ENCODE assay signal across 9 cellular contexts in genomic region chr11:64765291-64765803, GRCh38. TPM values are rescaled to one million over a fixed set of nuclear protein-coding genes. Genes with fewer than 3 reads are reported as not detected.
DNase-seq lines count a peak whose midpoint lies in the region; ATAC-seq, FAIRE-seq and TF ChIP-seq lines count a peak whose summit lies in the region.
"Had no signal": no experiment of that assay in that cellular context is flagged by ENCODE, and none has a peak within 500 bp of the region (broad histone marks: within the 10 kb centered on the region; RNA-seq: fewer than 3 reads in every experiment).

No MANE protein-coding gene starts in this region.

- no peak overlapping the region for H3K9ac ChIP-seq in endothelial cell of umbilical vein (replicated peaks; ENCODE audit: extremely low read depth, insufficient read depth, low read length)

- no peaks in the 10 kb centered on the region for H3K9me2 ChIP-seq in PC-9 (ENCODE audit: insufficient read depth)

- H3K36me3 ChIP-seq in PC-9 (ENCODE audit: low read depth) (peaks cover 49% of the 10 kb centered on the region), endothelial cell of umbilical vein (ENCODE audit: control insufficient read depth in 2 of 2, extremely low read depth in 1 of 2, insufficient read depth in 2 of 2, low read length in 2 of 2) (peaks cover 55 to 67% of the 10 kb centered on the region in 2 experiments), gastroesophageal sphincter (peaks cover 23 to 88% of the 10 kb centered on the region in 2 donors)

- 81% methylated on average over 23 of the region's 29 CpGs; no CpG with 5 or more reads in 1 of the 2 donors for WGBS in gastroesophageal sphincter (ENCODE audit: low coverage in 1 of 2), 2 donors

- H3K27me3 ChIP-seq in PC-9 (ENCODE audit: insufficient read depth, low read depth) (no peaks in the 10 kb centered on the region), endothelial cell of umbilical vein (ENCODE audit: control insufficient read depth in 2 of 2, insufficient read depth in 2 of 2, low read length in 2 of 2) (no peaks in the 10 kb centered on the region), gastroesophageal sphincter (no peaks in the 10 kb centered on the region)

- H3K4me1 Mint-ChIP-seq in T-helper 1 cell treated with Interleukin-12 subunit alpha and Interleukin-12 subunit beta and Interleukin-4 antibody, amounts not matched to agents 30 μg/mL and 1 μg/mL, for 36 hours (ENCODE audit: low read depth), result peaks cover 67% of the 10 kb centered on the region

- ATAC-seq in gastroesophageal sphincter, result no peak

- BruUV-seq in PC-9 (replicated peaks; lab: Mats Ljungman, UMichigan), result TSS peak; percentile 4
- BruUV-seq in endothelial cell of umbilical vein (replicated peaks; lab: Mats Ljungman, UMichigan), result no TSS peak

- dilution Hi-C loops in endothelial cell of umbilical vein (cut with MboI; ENCODE audit: extremely low pct_ligation_motif_present, low sequenced_read_pairs), result no loop called here

- H3K9me3 Mint-ChIP-seq in T-helper 1 cell treated with Interleukin-12 subunit alpha and Interleukin-12 subunit beta and Interleukin-4 antibody, amounts not matched to agents 30 μg/mL and 1 μg/mL, for 36 hours, result no peaks in the 10 kb centered on the region

- no peaks in the 10 kb centered on the region for H3K4me1 ChIP-seq in PC-9 (replicated peaks; ENCODE audit: insufficient read depth)
- H3K4me1 ChIP-seq in endothelial cell of umbilical vein (ENCODE audit: control insufficient read depth, extremely low read depth, insufficient read depth, low read length), result peaks cover 20% of the 10 kb centered on the region
- peaks cover 4 to 89% (median 39%) of the 10 kb centered on the region in 3 donors for H3K4me1 ChIP-seq in gastroesophageal sphincter

- intact Hi-C loops in PC-9 (cut with micrococcal nuclease; ENCODE audit: unreplicated experiment), result no loop called here
- intact Hi-C loops in endothelial cell of umbilical vein (cut with micrococcal nuclease), result no loop called here

- POLR2A ChIA-PET in PC-9 (lab: Charles Lee; ENCODE audit: unreplicated experiment), result no interaction called here
- POLR2A ChIA-PET in endothelial cell of umbilical vein (lab: Charles Lee), result interaction anchor here (0.8 kb wide), 1 partner anchor 13 kb away, joined by 3 read pairs; the partner anchor contains the start of gene SF1

- H3K36me3 Mint-ChIP-seq in T-helper 1 cell treated with Interleukin-12 subunit alpha and Interleukin-12 subunit beta and Interleukin-4 antibody, amounts not matched to agents 30 μg/mL and 1 μg/mL, for 36 hours (ENCODE audit: low read depth), result peaks cover 77% of the 10 kb centered on the region

- H3K9me1 ChIP-seq in endothelial cell of umbilical vein (replicated peaks; ENCODE audit: control insufficient read depth, extremely low read depth, insufficient read depth, low read length), result no peaks in the 10 kb centered on the region

- peak overlapping the region; percentile 96 for H3K27ac Mint-ChIP-seq in T-helper 1 cell treated with Interleukin-12 subunit alpha and Interleukin-12 subunit beta and Interleukin-4 antibody, amounts not matched to agents 30 μg/mL and 1 μg/mL, for 36 hours

- H3F3A ChIP-seq in PC-9 (ENCODE audit: insufficient read depth, low read depth), result peaks cover 90% of the 10 kb centered on the region

- peak overlapping the region; percentile 89 for H3K4me3 Mint-ChIP-seq in T-helper 1 cell treated with Interleukin-12 subunit alpha and Interleukin-12 subunit beta and Interleukin-4 antibody, amounts not matched to agents 30 μg/mL and 1 μg/mL, for 36 hours

- H3K4me3 ChIP-seq in PC-9 (no peak overlapping the region), endothelial cell of umbilical vein (replicated peaks in 1 of 3; ENCODE audit: insufficient read depth in 1 of 3, low read depth in 1 of 3, low read length in 3 of 3) (no peak overlapping the region), gastroesophageal sphincter (no peak overlapping the region)

- H3K9me3 ChIP-seq in PC-9 (ENCODE audit: insufficient read depth, low read depth) (no peaks in the 10 kb centered on the region), endothelial cell of umbilical vein (replicated peaks; ENCODE audit: control insufficient read depth, insufficient read depth, low read length) (no peaks in the 10 kb centered on the region), gastroesophageal sphincter (no peaks in the 10 kb centered on the region)

- no peak for FAIRE-seq in endothelial cell of umbilical vein (lab: Jason Lieb, UNC)

- no peak for TF ChIP-seq EP300 in gastroesophageal sphincter (IDR thresholded peaks at IDR 0.05)

- TF ChIP-seq POLR2A in endothelial cell of umbilical vein (IDR thresholded peaks at IDR 0.05; ENCODE audit: low read depth, low read length) (no peak), gastroesophageal sphincter (IDR thresholded peaks at IDR 0.05) (no peak)

- H3K4me2 ChIP-seq in PC-9 (no peak overlapping the region), endothelial cell of umbilical vein (ENCODE audit: insufficient read depth, low read length) (no peak overlapping the region)

- H3K27me3 Mint-ChIP-seq in T-helper 1 cell treated with Interleukin-12 subunit alpha and Interleukin-12 subunit beta and Interleukin-4 antibody, amounts not matched to agents 30 μg/mL and 1 μg/mL, for 36 hours (ENCODE audit: low read depth), result no peaks in the 10 kb centered on the region

- CTCF ChIA-PET in PC-9 (lab: Charles Lee), result interaction anchor here (0.6 to 0.7 kb wide), 2 partner anchors 14 to 34 kb away, joined by 3 read pairs; no protein-coding TSS in a partner anchor
- CTCF ChIA-PET in endothelial cell of umbilical vein (lab: Charles Lee), result interaction anchor here (1.6 to 2.6 kb wide), 2 partner anchors 7 to 12 kb away, joined by 6 to 12 read pairs; no protein-coding TSS in a partner anchor

- no peak overlapping the region for H2AFZ ChIP-seq in PC-9
- no peak overlapping the region for H2AFZ ChIP-seq in endothelial cell of umbilical vein (ENCODE audit: low read depth, low read length)

- DNase-seq in T-helper 1 cell (no peak), PC-9 (no peak), endothelial cell of umbilical vein (ENCODE audit: low read depth, low spot score) (no peak), retina (peak; percentile 6), NCI-H2107 treated with DMSO at 0.1 percent for 48 hours (lab: John Stamatoyannopoulos, UW; ENCODE audit: unreplicated experiment) (no peak), NCI-H345 (lab: John Stamatoyannopoulos, UW) (no peak)

- H4K20me1 ChIP-seq in PC-9 (ENCODE audit: insufficient read depth) (peaks cover 86% of the 10 kb centered on the region), endothelial cell of umbilical vein (replicated peaks; ENCODE audit: control insufficient read depth, extremely low read depth, insufficient read depth, low read length) (peaks cover 3% of the 10 kb centered on the region)

- H3K27ac ChIP-seq in PC-9, result no peak overlapping the region
- H3K27ac ChIP-seq in endothelial cell of umbilical vein (ENCODE audit: insufficient read depth, low read depth, low read length), result no peak overlapping the region
- peak overlapping the region in 2 of 4 donors; percentile 86 for H3K27ac ChIP-seq in gastroesophageal sphincter

- H3K79me2 ChIP-seq in PC-9 (ENCODE audit: low read depth) (peaks cover 23% of the 10 kb centered on the region), endothelial cell of umbilical vein (ENCODE audit: control insufficient read depth, insufficient read depth, low read length) (peaks cover 37% of the 10 kb centered on the region)

- TF ChIP-seq CTCF in PC-9 (conservative IDR thresholded peaks at IDR 0.05), result peak; percentile 32; the same call in 1 of the 2 replicates
- TF ChIP-seq CTCF in endothelial cell of umbilical vein (IDR thresholded peaks at IDR 0.05; ENCODE audit: extremely low read depth in 1 of 2, insufficient read depth in 1 of 2, low read depth in 1 of 2, low read length in 2 of 2), result peak in 1 of 2 donors; percentile 11
- TF ChIP-seq CTCF in gastroesophageal sphincter (IDR thresholded peaks at IDR 0.05), result peak in 2 of 4 experiments; percentile 48 to 52

RNA-seq across cellular contexts. Expression of gene PYGM, which starts 5.6 kb away (rescaled TPM):
- 1.3 and 1.6 TPM in 2 replicates for total RNA-seq in PC-9 (2021)
- 0.39 and 0.62 TPM in 2 replicates for total RNA-seq in endothelial cell of umbilical vein
- polyA plus RNA-seq in endothelial cell of umbilical vein, result 0.10 and 0.11 TPM in 2 replicates
- 0.06 and 0.07 TPM in 2 replicates for polyA plus RNA-seq in endothelial cell of umbilical vein (2011; cell fraction: cytosol; rRNA removed)
- 0.83 and 0.91 TPM in 2 replicates for polyA plus RNA-seq in endothelial cell of umbilical vein (2011; cell fraction: nucleus; rRNA removed)
- 0.16 and 0.37 TPM in 2 replicates for polyA plus RNA-seq in endothelial cell of umbilical vein (2012)
- polyA minus RNA-seq in endothelial cell of umbilical vein, result 0.41 and 0.47 TPM in 2 replicates
- polyA minus RNA-seq in endothelial cell of umbilical vein (2011; cell fraction: cytosol; rRNA and poly(A)+ RNA removed), result not detected
- polyA minus RNA-seq in endothelial cell of umbilical vein (2011; cell fraction: nucleus; rRNA and poly(A)+ RNA removed), result 0.72 and 1.4 TPM in 2 replicates
- 10 to 100 TPM; 10.5 to 55.2 (median 32.8) TPM for total RNA-seq in gastroesophageal sphincter

RNA-seq across cellular contexts. Expression of gene SF1, which starts 13.0 kb away (rescaled TPM):
- total RNA-seq in PC-9 (2021) (253 and 336 TPM in 2 replicates), endothelial cell of umbilical vein (322 and 342 TPM in 2 replicates), gastroesophageal sphincter (100 to 1,000 TPM; 187 to 314 (median 253) TPM)
- polyA plus RNA-seq in endothelial cell of umbilical vein, result 94.0 and 95.0 TPM in 2 replicates
- 72.5 and 73.7 TPM in 2 replicates for polyA plus RNA-seq in endothelial cell of umbilical vein (2011; cell fraction: cytosol; rRNA removed)
- 271 and 349 TPM in 2 replicates for polyA plus RNA-seq in endothelial cell of umbilical vein (2011; cell fraction: nucleus; rRNA removed)
- 156 and 202 TPM in 2 replicates for polyA plus RNA-seq in endothelial cell of umbilical vein (2012)
- 107 and 134 TPM in 2 replicates for polyA minus RNA-seq in endothelial cell of umbilical vein
- polyA minus RNA-seq in endothelial cell of umbilical vein (2011; cell fraction: cytosol; rRNA and poly(A)+ RNA removed), result 55.6 TPM
- polyA minus RNA-seq in endothelial cell of umbilical vein (2011; cell fraction: nucleus; rRNA and poly(A)+ RNA removed), result 177 and 197 TPM in 2 replicates

RNA-seq across cellular contexts. Expression of gene RASGRP2, which starts 21.4 kb away (rescaled TPM):
- total RNA-seq in PC-9 (2021) (1.0 and 2.1 TPM in 2 replicates), endothelial cell of umbilical vein (1.1 and 2.3 TPM in 2 replicates), gastroesophageal sphincter (10 to 100 TPM; 34.5 to 84.9 (median 41.1) TPM)
- polyA plus RNA-seq in endothelial cell of umbilical vein, result 1.2 and 2.1 TPM in 2 replicates
- 0.79 and 0.80 TPM in 2 replicates for polyA plus RNA-seq in endothelial cell of umbilical vein (2011; cell fraction: cytosol; rRNA removed)
- polyA plus RNA-seq in endothelial cell of umbilical vein (2011; cell fraction: nucleus; rRNA removed), result 4.5 and 7.5 TPM in 2 replicates
- 0.44 and 2.1 TPM in 2 replicates for polyA plus RNA-seq in endothelial cell of umbilical vein (2012)
- polyA minus RNA-seq in endothelial cell of umbilical vein, result 2.1 and 2.8 TPM in 2 replicates
- not detected for polyA minus RNA-seq in endothelial cell of umbilical vein (2011; cell fraction: cytosol; rRNA and poly(A)+ RNA removed)
- polyA minus RNA-seq in endothelial cell of umbilical vein (2011; cell fraction: nucleus; rRNA and poly(A)+ RNA removed), result 1.2 and 1.3 TPM in 2 replicates
- total RNA-seq: NCI-H460 had no signal

RNA-seq across cellular contexts. Expression of gene MAP4K2, which starts 37.7 kb away (rescaled TPM):
- total RNA-seq in PC-9 (2021) (32.6 and 34.3 TPM in 2 replicates), endothelial cell of umbilical vein (43.3 and 48.5 TPM in 2 replicates), gastroesophageal sphincter (10 to 100 TPM; 17.6 to 24.0 (median 19.6) TPM)
- 44.0 and 51.6 TPM in 2 replicates for polyA plus RNA-seq in endothelial cell of umbilical vein
- 45.1 and 45.7 TPM in 2 replicates for polyA plus RNA-seq in endothelial cell of umbilical vein (2011; cell fraction: cytosol; rRNA removed)
- 109 and 123 TPM in 2 replicates for polyA plus RNA-seq in endothelial cell of umbilical vein (2011; cell fraction: nucleus; rRNA removed)
- polyA plus RNA-seq in endothelial cell of umbilical vein (2012), result 38.6 and 49.2 TPM in 2 replicates
- 46.8 and 52.0 TPM in 2 replicates for polyA minus RNA-seq in endothelial cell of umbilical vein
- 18.9 TPM for polyA minus RNA-seq in endothelial cell of umbilical vein (2011; cell fraction: cytosol; rRNA and poly(A)+ RNA removed)
- polyA minus RNA-seq in endothelial cell of umbilical vein (2011; cell fraction: nucleus; rRNA and poly(A)+ RNA removed), result 23.0 and 36.3 TPM in 2 replicates

RNA-seq across cellular contexts. Expression of gene NRXN2, which starts 42.4 kb away (rescaled TPM):
- total RNA-seq in PC-9 (2021) (0.10 TPM in 1 of 2 replicates, not detected in the other), endothelial cell of umbilical vein (not detected in 2 replicates), gastroesophageal sphincter (10 to 100 TPM in 1 of 4 donors, 1 to 10 TPM in 3; 3.4 to 25.4 (median 5.0) TPM)
- polyA plus RNA-seq in endothelial cell of umbilical vein, result not detected in 2 replicates
- not detected in 2 replicates for polyA plus RNA-seq in endothelial cell of umbilical vein (2011; cell fraction: cytosol; rRNA removed)
- not detected in 2 replicates for polyA plus RNA-seq in endothelial cell of umbilical vein (2011; cell fraction: nucleus; rRNA removed)
- polyA plus RNA-seq in endothelial cell of umbilical vein (2012), result not detected in 2 replicates
- not detected in 2 replicates for polyA minus RNA-seq in endothelial cell of umbilical vein
- not detected for polyA minus RNA-seq in endothelial cell of umbilical vein (2011; cell fraction: cytosol; rRNA and poly(A)+ RNA removed)
- not detected in 2 replicates for polyA minus RNA-seq in endothelial cell of umbilical vein (2011; cell fraction: nucleus; rRNA and poly(A)+ RNA removed)

Comparison
In these comparisons a context has a peak if more than half of its experiments do, and no peak if none do; other contexts are left out.
1. RNA of gene RASGRP2, which starts 21.4 kb away (total RNA-seq): 34.5 to 84.9 TPM in gastroesophageal sphincter; 1.1 to 2.3 TPM in endothelial cell of umbilical vein and 1.0 to 2.1 TPM in PC-9; every median in the first group is over 10 times any median in the second.